ENCODE assay signal across 1 cellular context in genomic region chr16:777826-778225, GRCh38.
TF ChIP-seq lines count a peak whose summit lies in the region.

No MANE protein-coding gene starts in this region.

TF ChIP-seq in SK-N-SH, 30 proteins besides CTCF, POLR2A, EP300 and RAD21 (continued from another document):
- TF ChIP-seq FOSL2 (IDR thresholded peaks at IDR 0.05; ENCODE audit: borderline replicate concordance, low read depth) (no peak), MEF2A (IDR thresholded peaks at IDR 0.05; ENCODE audit: borderline replicate concordance, low read depth) (no peak), FOXJ3 (CRISPR knock-in tag; IDR thresholded peaks at IDR 0.05) (no peak)
